ENCODE assay signal across 1 cellular context in genomic region chr18:22604390-22604985, GRCh38.
TF ChIP-seq lines count a peak whose summit lies in the region.

No MANE protein-coding gene starts in this region.

TF ChIP-seq in HEK293, 187 proteins besides CTCF, POLR2A, EP300 and RAD21 (continued from another document):
- peak; percentile 66; the same call in 1 of the 2 replicates for TF ChIP-seq ZNF629 (tag by site-specific recombination; IDR thresholded peaks at IDR 0.05)
- peak; percentile 75 for TF ChIP-seq ATF2 (tag by site-specific recombination; IDR thresholded peaks at IDR 0.05; ENCODE audit: low read depth)
- TF ChIP-seq YY1 (tag by site-specific recombination; IDR thresholded peaks at IDR 0.05) = no peak
- TF ChIP-seq WT1 (tag by site-specific recombination; IDR thresholded peaks at IDR 0.05) = peak; percentile 64
- TF ChIP-seq ZBTB11 (tag by site-specific recombination; conservative IDR thresholded peaks at IDR 0.05; ENCODE audit: low read depth) = 0 out of 2 replicates have a peak, but pooled peaks have one; percentile 7
- TF ChIP-seq ZBTB10 (tag by site-specific recombination; IDR thresholded peaks at IDR 0.05) = peak; percentile 62; the same call in 1 of the 2 replicates
- TF ChIP-seq PATZ1 (tag by site-specific recombination; IDR thresholded peaks at IDR 0.05) = no peak
- TF ChIP-seq ZXDB (tag by site-specific recombination; IDR thresholded peaks at IDR 0.05) = 0 out of 2 replicates have a peak, but pooled peaks have one; percentile 24
- TF ChIP-seq ZNF707 (tag by site-specific recombination; IDR thresholded peaks at IDR 0.05) = no peak
- peak; percentile 55 for TF ChIP-seq ZNF398 (tag by site-specific recombination; IDR thresholded peaks at IDR 0.05)
- peak; percentile 99 for TF ChIP-seq PRDM10 (tag by site-specific recombination; IDR thresholded peaks at IDR 0.05)
- TF ChIP-seq KLF8 (tag by site-specific recombination; IDR thresholded peaks at IDR 0.05) = peak; percentile 11; the same call in 1 of the 2 replicates
- TF ChIP-seq SCRT1 (tag by site-specific recombination; IDR thresholded peaks at IDR 0.05; ENCODE audit: borderline replicate concordance) = peak; percentile 43; the same call in 1 of the 2 replicates
- TF ChIP-seq ZBTB21 (tag by site-specific recombination; IDR thresholded peaks at IDR 0.05) = peak; percentile 65
